In genomic region chr4:105208556-105208955, GRCh38 we compare ENCODE assay signal across 29 cellular contexts.
"Had no signal": no experiment of that assay in that cellular context is flagged by ENCODE, and none has a peak within 500 bp of the region (broad histone marks: within the 10 kb centered on the region; RNA-seq: fewer than 3 reads in every experiment).

No MANE protein-coding gene starts in this region.

- H3K27ac ChIP-seq: body of pancreas, breast epithelium, Peyer's patch had no signal

- H3K4me3 ChIP-seq: body of pancreas, breast epithelium, Peyer's patch had no signal

- H3K9me3 ChIP-seq: body of pancreas, breast epithelium, Peyer's patch had no signal

- H3K4me3 Mint-ChIP-seq: activated CD4-positive, alpha-beta T cell treated with anti-CD3 and anti-CD28 coated beads, Interleukin-2, amount 10 ng/mL, durations not matched to agents 24 days and 14 days; activated CD8-positive, alpha-beta T cell treated with anti-CD3 and anti-CD28 coated beads, Interleukin-2, amount 10 ng/mL, durations not matched to agents 7 days and 5 days; activated naive CD4-positive, alpha-beta T cell treated with anti-CD3 and anti-CD28 coated beads, Interleukin-2, amount 50 U/mL, for 24 hours; activated naive CD8-positive, alpha-beta T cell treated with anti-CD3 and anti-CD28 coated beads, Interleukin-2, amount 10 ng/mL, durations not matched to agents 7 days and 5 days; activated T-cell treated with anti-CD3 and anti-CD28 coated beads, Interleukin-2, amount 50 U/mL, for 24 hours had no signal

- H3K4me1 ChIP-seq: breast epithelium, Peyer's patch had no signal

- H3K36me3 ChIP-seq: breast epithelium, Peyer's patch had no signal

- H3K27me3 Mint-ChIP-seq: activated CD4-positive, alpha-beta T cell treated with anti-CD3 and anti-CD28 coated beads, Interleukin-2, amount 10 ng/mL, durations not matched to agents 24 days and 14 days; activated naive CD4-positive, alpha-beta T cell treated with anti-CD3 and anti-CD28 coated beads, Interleukin-2, amount 50 U/mL, for 24 hours; activated naive CD8-positive, alpha-beta T cell treated with anti-CD3 and anti-CD28 coated beads, Interleukin-2, amount 10 ng/mL, durations not matched to agents 7 days and 5 days; activated T-cell treated with anti-CD3 and anti-CD28 coated beads, Interleukin-2, amount 50 U/mL, for 24 hours had no signal

- H3K9me3 Mint-ChIP-seq: activated CD4-positive, alpha-beta T cell treated with anti-CD3 and anti-CD28 coated beads, Interleukin-2, amount 10 ng/mL, durations not matched to agents 24 days and 14 days; activated naive CD4-positive, alpha-beta T cell treated with anti-CD3 and anti-CD28 coated beads, Interleukin-2, amount 50 U/mL, for 24 hours; activated naive CD8-positive, alpha-beta T cell treated with anti-CD3 and anti-CD28 coated beads, Interleukin-2, amount 10 ng/mL, durations not matched to agents 7 days and 5 days; activated T-cell treated with anti-CD3 and anti-CD28 coated beads, Interleukin-2, amount 50 U/mL, for 24 hours; activated T-helper 2 cell treated with anti-CD3 and anti-CD28 coated beads, Interferon-gamma antibody, Interleukin-2, Interleukin-4, amounts not matched to agents 10 μg/mL and 5 μg/mL and 100 μg/mL, durations not matched to agents 14 hours and 24 hours and 36 hours had no signal

- H3K27ac Mint-ChIP-seq: activated CD4-positive, alpha-beta T cell treated with anti-CD3 and anti-CD28 coated beads, Interleukin-2, amount 10 ng/mL, durations not matched to agents 24 days and 14 days; activated CD8-positive, alpha-beta T cell treated with anti-CD3 and anti-CD28 coated beads, Interleukin-2, amount 10 ng/mL, durations not matched to agents 7 days and 5 days; activated naive CD4-positive, alpha-beta T cell treated with anti-CD3 and anti-CD28 coated beads, Interleukin-2, amount 50 U/mL, for 24 hours; activated naive CD8-positive, alpha-beta T cell treated with anti-CD3 and anti-CD28 coated beads, Interleukin-2, amount 10 ng/mL, durations not matched to agents 7 days and 5 days; activated T-cell treated with anti-CD3 and anti-CD28 coated beads, Interleukin-2, amount 50 U/mL, for 24 hours; activated T-helper 2 cell treated with anti-CD3 and anti-CD28 coated beads, Interferon-gamma antibody, Interleukin-2, Interleukin-4, amounts not matched to agents 10 μg/mL and 5 μg/mL and 100 μg/mL, durations not matched to agents 14 hours and 24 hours and 36 hours had no signal

- H3K27me3 ChIP-seq: body of pancreas, breast epithelium, Peyer's patch had no signal

- DNase-seq: activated CD4-positive, alpha-beta T cell treated with anti-CD3 and anti-CD28 coated beads, Interleukin-2, amount 10 ng/mL, durations not matched to agents 24 days and 14 days; activated CD4-positive, alpha-beta T cell treated with anti-CD3 and anti-CD28 coated beads, Interleukin-2, amount 50 U/mL, for 4 hours; activated CD8-positive, alpha-beta T cell treated with anti-CD3 and anti-CD28 coated beads, Interleukin-2, amount 10 ng/mL, durations not matched to agents 7 days and 5 days; activated gamma-delta T cell; activated naive CD4-positive, alpha-beta T cell treated with Interleukin-2 at 50 U/mL for 16 hours; activated naive CD8-positive, alpha-beta T cell treated with anti-CD3 and anti-CD28 coated beads, Interleukin-2, amount 10 ng/mL, durations not matched to agents 7 days and 5 days; activated T-cell treated with anti-CD3 and anti-CD28 coated beads, Interleukin-2, amount 50 U/mL, for 24 hours; body of pancreas; KG1; MM.1S; MV-4-11; NCI-H1092; NCI-H1436 treated with DMSO at 0.1 percent for 48 hours; NCI-H187 treated with DMSO at 0.1 percent for 48 hours; NCI-H2081; NCI-H345; NCI-H524 treated with DMSO at 0.1 percent for 48 hours; NCI-H748 treated with DMSO at 0.1 percent for 48 hours; NK-92 treated with Interleukin-12 subunit alpha and Interleukin-12 subunit beta, amount 100 ng/mL, for 24 hours; PC-3; Peyer's patch; RPMI8226; SIG-M5; SW 1271; T-helper 1 cell; T-helper 2 cell had no signal

- H3K4me1 Mint-ChIP-seq: activated CD4-positive, alpha-beta T cell treated with anti-CD3 and anti-CD28 coated beads, Interleukin-2, amount 10 ng/mL, durations not matched to agents 24 days and 14 days; activated naive CD8-positive, alpha-beta T cell treated with anti-CD3 and anti-CD28 coated beads, Interleukin-2, amount 10 ng/mL, durations not matched to agents 7 days and 5 days had no signal

- ATAC-seq: activated CD8-positive, alpha-beta T cell treated with anti-CD3 and anti-CD28 coated beads, Interleukin-2, amount 10 ng/mL, durations not matched to agents 7 days and 5 days; body of pancreas; PC-3 had no signal
